Comparison of ENCODE assay signal across 10 cellular contexts in genomic region chrY:24622472-24622871, GRCh38. TPM values are rescaled to one million over a fixed set of nuclear protein-coding genes. Genes with fewer than 3 reads are reported as not detected.
"Had no signal": no experiment of that assay in that cellular context is flagged by ENCODE, and none has a peak within 500 bp of the region (broad histone marks: within the 10 kb centered on the region; RNA-seq: fewer than 3 reads in every experiment).

No MANE protein-coding gene starts in this region.

RNA-seq across cellular contexts. Expression of gene BPY2B, which starts 4.7 kb away (rescaled TPM):
- total RNA-seq: OCI-LY7, PC-3, PC-9, Peyer's patch, Right ventricle myocardium inferior, Right ventricle myocardium superior, RPMI7951, SJCRH30, SJSA1, SK-MEL-5 had no signal
